Comparison of ENCODE assay signal across 1 cellular context in the genomic region with DNA sequence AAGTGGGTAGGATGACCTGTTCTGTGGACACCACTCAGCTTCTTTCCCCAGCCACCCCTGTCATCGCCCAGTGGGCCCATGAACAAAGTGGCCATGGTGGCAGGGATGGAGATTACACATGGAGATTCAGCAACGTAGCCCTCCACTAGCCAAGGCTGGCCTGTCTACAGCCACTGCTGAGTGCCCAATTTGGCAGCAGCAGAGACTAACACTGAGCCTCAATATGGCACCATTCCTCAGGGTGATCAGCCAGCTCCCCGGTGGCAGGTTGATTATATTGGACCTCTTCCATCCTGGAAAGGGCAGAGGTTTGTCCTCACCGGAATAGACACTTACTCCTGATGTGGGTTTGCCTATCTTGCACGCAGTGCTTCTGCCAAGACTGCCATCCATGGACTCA. TPM values are rescaled to one million over a fixed set of nuclear protein-coding genes. Genes with fewer than 3 reads are reported as not detected.
"Had no signal": no experiment of that assay in that cellular context is flagged by ENCODE, and none has a peak within 500 bp of the region (broad histone marks: within the 10 kb centered on the region; RNA-seq: fewer than 3 reads in every experiment).

No MANE protein-coding gene starts in this region.

RNA-seq across cellular contexts. Expression of gene HGFAC, which starts 17.4 kb away (rescaled TPM):
- polyA plus RNA-seq: GM12878 had no signal
